24 cellular contexts compared by ENCODE assay signal in genomic region chr3:59660376-59660775, GRCh38.
DNase-seq lines count a peak whose midpoint lies in the region; ATAC-seq and TF ChIP-seq lines count a peak whose summit lies in the region.
"Had no signal": no experiment of that assay in that cellular context is flagged by ENCODE, and none has a peak within 500 bp of the region (broad histone marks: within the 10 kb centered on the region; RNA-seq: fewer than 3 reads in every experiment).

No MANE protein-coding gene starts in this region.

- H2BK20ac ChIP-seq in IMR-90 (ENCODE audit: low read depth, low read length): no peak overlapping the region

- H2BK12ac ChIP-seq in mesenchymal stem cell (ENCODE audit: low read length in 2 of 2): no peak overlapping the region

- H2BK15ac ChIP-seq in IMR-90 (ENCODE audit: low read depth, low read length) (no peak overlapping the region), mesenchymal stem cell (ENCODE audit: low read depth, poor library complexity, severe bottlenecking) (no peak overlapping the region)

- H2AK9ac ChIP-seq in IMR-90 (replicated peaks; ENCODE audit: low read depth, low read length, poor library complexity): no peak overlapping the region

- peak; percentile 66 for ATAC-seq in IMR-90 (ENCODE audit: low read depth)
- ATAC-seq in GM23338: no peak
- ATAC-seq: stimulated activated naive CD8-positive, alpha-beta T cell treated with anti-CD3 and anti-CD28 coated beads, Interleukin-15, Interleukin-2, amounts not matched to agents 100 U/mL and 50 U/mL, for 24 hours; WTC11 had no signal

- no peaks in the 10 kb centered on the region for H3K27me3 Mint-ChIP-seq in GM23338 (ENCODE audit: insufficient read depth, low read depth, poor library complexity)
- H3K27me3 Mint-ChIP-seq: central memory CD8-positive, alpha-beta T cell had no signal

- no peak overlapping the region for H3K27ac Mint-ChIP-seq in GM23338
- H3K27ac Mint-ChIP-seq: CD8-positive, alpha-beta memory T cell; WTC11 had no signal

- H3K4me1 ChIP-seq in IMR-90 (ENCODE audit: control insufficient read depth, insufficient read depth, low read length) (peaks cover 22% of the 10 kb centered on the region), esophagus squamous epithelium (peaks cover 10 to 50% (median 14%) of the 10 kb centered on the region in 3 donors), mesenchymal stem cell (ENCODE audit: control insufficient read depth, insufficient read depth, low read depth, low read length) (no peaks in the 10 kb centered on the region), GM23338 (ENCODE audit: insufficient read depth) (peaks cover 4% of the 10 kb centered on the region; the same call in 1 of the 2 replicates)

- POLR2A ChIA-PET in IMR-90 (lab: Charles Lee; ENCODE audit: unreplicated experiment): no interaction called here

- H4K20me1 ChIP-seq in IMR-90 (ENCODE audit: insufficient read depth, low read length): no peaks in the 10 kb centered on the region
- H4K20me1 ChIP-seq in GM23338 (replicated peaks; ENCODE audit: insufficient read depth): no peaks in the 10 kb centered on the region

- DNase-seq in IMR-90: peak; percentile 47
- DNase-seq in NCI-H748 treated with DMSO at 0.1 percent for 48 hours (lab: John Stamatoyannopoulos, UW): peak; percentile 18
- DNase-seq in esophagus squamous epithelium (lab: John Stamatoyannopoulos, UW): no peak
- DNase-seq in mesenchymal stem cell: peak; percentile 33
- no peak for DNase-seq in GM23338 (ENCODE audit: low spot score)
- DNase-seq in LoVo (ENCODE audit: low spot score): no peak
- DNase-seq in foreskin melanocyte: no peak
- DNase-seq: activated CD4-positive, alpha-beta T cell treated with anti-CD3 and anti-CD28 coated beads, Interleukin-2, amount 50 U/mL, for 48 hours; activated gamma-delta T cell treated with Interleukin-2 at 50 U/mL for 16 hours; AML-193; amygdala; CD8-positive, alpha-beta memory T cell; head of caudate nucleus; NCI-H1048; stimulated activated CD4-positive, alpha-beta T cell treated with anti-CD3 and anti-CD28 coated beads, Interleukin-2, amount 100 ng/mL, for 48 hours; stimulated activated naive CD8-positive, alpha-beta T cell treated with anti-CD3 and anti-CD28 coated beads, Interleukin-15, Interleukin-2, amounts not matched to agents 100 U/mL and 50 U/mL, for 24 hours; T-helper 2 cell; transverse colon had no signal

- peaks cover 3% of the 10 kb centered on the region; the same call in 1 of the 3 replicates for H3K9me3 Mint-ChIP-seq in GM23338
- H3K9me3 Mint-ChIP-seq: CD8-positive, alpha-beta memory T cell; central memory CD8-positive, alpha-beta T cell had no signal

- BruUV-seq in IMR-90 (replicated peaks; lab: Mats Ljungman, UMichigan): no TSS peak

- TF ChIP-seq POLR2A in IMR-90 (IDR thresholded peaks at IDR 0.05; ENCODE audit: low read depth, low read length) (no peak), esophagus squamous epithelium (IDR thresholded peaks at IDR 0.05) (no peak)

- no peak overlapping the region for H3K4me3 ChIP-seq in IMR-90 (ENCODE audit: insufficient read depth, low read depth, low read length)
- H3K4me3 ChIP-seq in esophagus squamous epithelium: no peak overlapping the region
- H3K4me3 ChIP-seq in mesenchymal stem cell (ENCODE audit: insufficient read depth in 1 of 2, low read depth in 1 of 2, low read length in 2 of 2): no peak overlapping the region
- no peak overlapping the region for H3K4me3 ChIP-seq in GM23338
- H3K4me3 ChIP-seq: lung, SK-N-MC, smooth muscle cell, transverse colon had no signal

- H3K23ac ChIP-seq in IMR-90 (ENCODE audit: low read depth, low read length) (no peak overlapping the region), mesenchymal stem cell (ENCODE audit: low read length in 2 of 2) (no peak overlapping the region)

- no peak overlapping the region for H3K4me3 Mint-ChIP-seq in GM23338
- H3K4me3 Mint-ChIP-seq: CD8-positive, alpha-beta memory T cell; central memory CD8-positive, alpha-beta T cell; WTC11 had no signal

- H3K9ac ChIP-seq in IMR-90 (ENCODE audit: low read depth, low read length): no peak overlapping the region
- H3K9ac ChIP-seq in mesenchymal stem cell (ENCODE audit: low read length): no peak overlapping the region
- H3K9ac ChIP-seq: KMS-11 had no signal

- no peaks in the 10 kb centered on the region for H3F3A ChIP-seq in GM23338 (replicated peaks; ENCODE audit: low read depth)

- H4K5ac ChIP-seq in IMR-90 (ENCODE audit: low read depth, low read length): no peak overlapping the region

- peaks cover 5% of the 10 kb centered on the region; the same call in 1 of the 2 replicates for H3K9me2 ChIP-seq in GM23338 (ENCODE audit: insufficient read depth)

- no peaks in the 10 kb centered on the region for H3K9me3 ChIP-seq in IMR-90 (ENCODE audit: control insufficient read depth, insufficient read depth, low read length)
- H3K9me3 ChIP-seq in esophagus squamous epithelium: no peaks in the 10 kb centered on the region
- no peaks in the 10 kb centered on the region for H3K9me3 ChIP-seq in mesenchymal stem cell (ENCODE audit: control insufficient read depth, low read length)
- H3K9me3 ChIP-seq: transverse colon had no signal

- H3K27ac ChIP-seq in IMR-90 (ENCODE audit: insufficient read depth, low read length) (no peak overlapping the region), esophagus squamous epithelium (peak overlapping the region in 3 of 4 donors; percentile 21 to 53 (median 53)), mesenchymal stem cell (ENCODE audit: low read length, poor library complexity, severe bottlenecking) (no peak overlapping the region), GM23338 (ENCODE audit: low read depth) (no peak overlapping the region)
- H3K27ac ChIP-seq: KMS-11, SK-N-MC, transverse colon had no signal

- no peak for TF ChIP-seq RAD21 in IMR-90 (IDR thresholded peaks at IDR 0.05; ENCODE audit: low read length)

- H3K36me3 Mint-ChIP-seq in GM23338 (ENCODE audit: low read depth): no peaks in the 10 kb centered on the region
- H3K36me3 Mint-ChIP-seq: CD8-positive, alpha-beta memory T cell; WTC11 had no signal

- no peak overlapping the region for H2AFZ ChIP-seq in IMR-90 (replicated peaks; ENCODE audit: low read length, poor library complexity)
- no peak overlapping the region for H2AFZ ChIP-seq in mesenchymal stem cell (ENCODE audit: low read depth, low read length)
- no peak overlapping the region for H2AFZ ChIP-seq in GM23338

- H3K36me3 ChIP-seq in IMR-90 (ENCODE audit: control insufficient read depth, insufficient read depth, low read length) (no peaks in the 10 kb centered on the region), esophagus squamous epithelium (no peaks in the 10 kb centered on the region), mesenchymal stem cell (ENCODE audit: control insufficient read depth in 1 of 2, insufficient read depth in 2 of 2, low read depth in 1 of 2, low read length in 2 of 2) (no peaks in the 10 kb centered on the region), GM23338 (ENCODE audit: insufficient read depth) (no peaks in the 10 kb centered on the region)
- H3K36me3 ChIP-seq: transverse colon had no signal

- no peak overlapping the region for H4K8ac ChIP-seq in IMR-90 (ENCODE audit: low read depth in 2 of 2, low read length in 2 of 2)
- no peak overlapping the region for H4K8ac ChIP-seq in mesenchymal stem cell (ENCODE audit: low read length)

- H3K79me1 ChIP-seq in IMR-90 (ENCODE audit: low read depth in 1 of 2, low read length in 2 of 2) (no peaks in the 10 kb centered on the region), mesenchymal stem cell (replicated peaks; ENCODE audit: low read length, poor library complexity, severe bottlenecking) (no peaks in the 10 kb centered on the region)

- no peak for TF ChIP-seq CTCF in IMR-90 (conservative IDR thresholded peaks at IDR 0.05; ENCODE audit: low read depth, low read length)
- no peak for TF ChIP-seq CTCF in esophagus squamous epithelium (IDR thresholded peaks at IDR 0.05)
- no peak for TF ChIP-seq CTCF in GM23338 (conservative IDR thresholded peaks at IDR 0.05; ENCODE audit: low read depth in 2 of 2)

- peaks cover 12% of the 10 kb centered on the region for H3K4me1 Mint-ChIP-seq in GM23338
- H3K4me1 Mint-ChIP-seq: CD8-positive, alpha-beta memory T cell; central memory CD8-positive, alpha-beta T cell had no signal

- no peaks in the 10 kb centered on the region for H3K79me2 ChIP-seq in GM23338 (replicated peaks; ENCODE audit: insufficient read depth)

- H3K18ac ChIP-seq in IMR-90 (ENCODE audit: low read depth, low read length) (peak overlapping the region; percentile 3; the same call in 1 of the 2 replicates), mesenchymal stem cell (ENCODE audit: low read depth in 1 of 2, low read length in 2 of 2) (no peak overlapping the region)

- no CpG with 5 or more reads among the region's 1 CpG for WGBS in IMR-90 (ENCODE audit: extremely low coverage in 2 of 2, insufficient read length in 1 of 2), 2 experiments
- WGBS in esophagus squamous epithelium, 2 donors: 6 to 27% methylated on average over 1 of the region's 1 CpG
- WGBS in mesenchymal stem cell: 11% methylated on average over 1 of the region's 1 CpG

- H3K14ac ChIP-seq in IMR-90 (replicated peaks; ENCODE audit: low read depth, low read length) (no peak overlapping the region), mesenchymal stem cell (ENCODE audit: low read length in 2 of 2) (no peak overlapping the region)

- intact Hi-C loops in IMR-90 (cut with micrococcal nuclease) (loop anchor here (10.0 kb wide), 1 partner anchor 194 kb away; no protein-coding TSS in a partner anchor), esophagus squamous epithelium (cut with DNase I) (no loop called here)

- H3K4me2 ChIP-seq in IMR-90 (ENCODE audit: low read depth, low read length) (0 out of 2 replicates have a peak overlapping the region, but pooled peaks have one; percentile 6), mesenchymal stem cell (ENCODE audit: low read length, poor library complexity, severe bottlenecking) (no peak overlapping the region), GM23338 (no peak overlapping the region)
- H3K4me2 ChIP-seq: KMS-11, smooth muscle cell had no signal

- peak overlapping the region; percentile 8 for H2BK5ac ChIP-seq in IMR-90 (ENCODE audit: low read depth, low read length, poor library complexity, severe bottlenecking)
- H2BK5ac ChIP-seq in mesenchymal stem cell (ENCODE audit: low read depth, low read length, poor library complexity, severe bottlenecking): no peak overlapping the region

- H3K9me1 ChIP-seq in IMR-90 (ENCODE audit: insufficient read depth, low read length): peaks cover 7% of the 10 kb centered on the region; the same call in 1 of the 2 replicates

- no peak overlapping the region for H4K91ac ChIP-seq in IMR-90 (ENCODE audit: insufficient read depth, low read depth, low read length)
- no peak overlapping the region for H4K91ac ChIP-seq in mesenchymal stem cell (ENCODE audit: low read length)

- no peaks in the 10 kb centered on the region for H3K27me3 ChIP-seq in IMR-90 (ENCODE audit: control insufficient read depth, insufficient read depth, low read length)
- no peaks in the 10 kb centered on the region for H3K27me3 ChIP-seq in esophagus squamous epithelium
- no peaks in the 10 kb centered on the region for H3K27me3 ChIP-seq in mesenchymal stem cell (ENCODE audit: control insufficient read depth in 1 of 2, insufficient read depth in 1 of 2, low read length in 2 of 2)
- H3K27me3 ChIP-seq in GM23338 (ENCODE audit: insufficient read depth): no peaks in the 10 kb centered on the region
- H3K27me3 ChIP-seq: transverse colon had no signal

- CTCF ChIA-PET in IMR-90 (lab: Yijun Ruan, JAX): interaction anchor here (0.6 kb wide), 1 partner anchor 116 kb away, joined by 3 read pairs; no protein-coding TSS in a partner anchor

- in situ Hi-C loops in IMR-90 (cut with MboI; ENCODE audit: low sequenced_read_pairs): no loop called here

- H3K56ac ChIP-seq in IMR-90 (ENCODE audit: extremely low read depth, insufficient read depth, low read length): no peak overlapping the region

- H2BK120ac ChIP-seq in IMR-90 (ENCODE audit: low read depth, low read length): no peak overlapping the region
- H2BK120ac ChIP-seq in mesenchymal stem cell (ENCODE audit: low read depth, low read length): no peak overlapping the region

- H3K4ac ChIP-seq in IMR-90 (ENCODE audit: low read depth, low read length) (no peak overlapping the region), mesenchymal stem cell (ENCODE audit: low read depth in 1 of 2, low read length in 2 of 2) (no peak overlapping the region)

- H2AK5ac ChIP-seq in IMR-90 (ENCODE audit: low read depth, low read length) (no peak overlapping the region), mesenchymal stem cell (ENCODE audit: low read length, severe bottlenecking) (no peak overlapping the region)

- dilution Hi-C loops in IMR-90 (cut with HindIII; ENCODE audit: low sequenced_read_pairs, unreplicated experiment): no loop called here

Comparison
In these comparisons a context has a peak if more than half of its experiments do, and no peak if none do; other contexts are left out.
1. DNase-seq: peak in IMR-90 (single experiment), NCI-H748 treated with DMSO at 0.1 percent for 48 hours (single experiment) and mesenchymal stem cell (single experiment); none in esophagus squamous epithelium (single experiment), GM23338 (single experiment), LoVo (single experiment) and foreskin melanocyte (single experiment).
2. H3K27ac ChIP-seq: peak in esophagus squamous epithelium (3 of 4); none in IMR-90 (single experiment), mesenchymal stem cell (single experiment) and GM23338 (single experiment).